Comparison of ENCODE assay signal across 1 cellular context in the genomic region with DNA sequence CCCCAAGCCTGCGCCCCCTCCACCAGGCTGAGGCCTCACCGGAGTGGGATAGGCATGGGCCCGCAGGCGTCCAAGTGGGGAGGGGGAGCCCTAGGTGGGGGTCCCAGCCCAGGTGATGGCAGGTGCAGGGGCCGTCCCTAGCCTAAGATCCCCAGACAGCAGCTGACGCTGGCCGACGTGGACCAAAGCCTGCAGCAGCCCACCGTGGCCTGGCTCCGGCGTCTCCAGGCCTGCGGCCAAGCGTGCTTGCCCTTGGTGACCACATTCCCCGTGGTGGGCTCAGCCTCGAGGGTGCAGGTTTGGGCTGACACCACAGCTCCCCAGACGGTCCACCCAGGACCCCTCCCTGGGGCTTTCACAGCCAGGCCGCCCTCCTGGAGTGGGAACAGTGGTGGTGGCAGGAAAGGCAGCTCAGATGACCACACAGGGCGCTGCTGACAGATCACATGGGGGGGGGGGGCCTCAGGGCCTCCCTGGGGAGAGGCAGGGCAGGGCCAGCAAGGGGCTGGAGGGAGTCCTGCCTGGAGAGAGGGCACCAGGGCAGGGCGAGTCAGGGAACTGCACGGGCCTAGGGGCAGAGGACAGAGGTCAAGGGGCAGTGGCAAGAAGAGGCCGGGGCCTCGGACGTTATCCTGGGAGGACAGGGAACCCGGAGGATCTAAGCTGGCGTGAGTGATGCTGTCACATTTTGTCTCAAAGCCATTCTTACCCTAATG.
TF ChIP-seq lines count a peak whose summit lies in the region.

No MANE protein-coding gene starts in this region.

TF ChIP-seq in H1, 55 proteins besides CTCF, POLR2A, EP300 and RAD21:
- TF ChIP-seq KDM5A (IDR thresholded peaks at IDR 0.05; ENCODE audit: low read length) = no peak
- TF ChIP-seq SIN3A (conservative IDR thresholded peaks at IDR 0.05 in 1 of 2, IDR thresholded peaks at IDR 0.05 in 1 of 2; ENCODE audit: low read depth in 1 of 2, low read length in 2 of 2) = no peak
- TF ChIP-seq TAF7 (optimal IDR thresholded peaks at IDR 0.05; ENCODE audit: borderline replicate concordance, low read depth, low read length) = no peak
- no peak for TF ChIP-seq EZH2 (IDR thresholded peaks at IDR 0.05; ENCODE audit: low read depth, low read length, severe bottlenecking)
- no peak for TF ChIP-seq SP2 (IDR thresholded peaks at IDR 0.05; ENCODE audit: low read length)
- no peak for TF ChIP-seq KDM4A (IDR thresholded peaks at IDR 0.05; ENCODE audit: low read depth, low read length, severe bottlenecking)
- TF ChIP-seq POLR2AphosphoS5 (IDR thresholded peaks at IDR 0.05; ENCODE audit: low read depth, low read length) = 0 out of 2 replicates have a peak, but pooled peaks have one; percentile 20
- TF ChIP-seq BCL11A (IDR thresholded peaks at IDR 0.05; ENCODE audit: low read depth in 2 of 2, low read length in 2 of 2) = no peak
